1 cellular context compared by ENCODE assay signal in the genomic region with DNA sequence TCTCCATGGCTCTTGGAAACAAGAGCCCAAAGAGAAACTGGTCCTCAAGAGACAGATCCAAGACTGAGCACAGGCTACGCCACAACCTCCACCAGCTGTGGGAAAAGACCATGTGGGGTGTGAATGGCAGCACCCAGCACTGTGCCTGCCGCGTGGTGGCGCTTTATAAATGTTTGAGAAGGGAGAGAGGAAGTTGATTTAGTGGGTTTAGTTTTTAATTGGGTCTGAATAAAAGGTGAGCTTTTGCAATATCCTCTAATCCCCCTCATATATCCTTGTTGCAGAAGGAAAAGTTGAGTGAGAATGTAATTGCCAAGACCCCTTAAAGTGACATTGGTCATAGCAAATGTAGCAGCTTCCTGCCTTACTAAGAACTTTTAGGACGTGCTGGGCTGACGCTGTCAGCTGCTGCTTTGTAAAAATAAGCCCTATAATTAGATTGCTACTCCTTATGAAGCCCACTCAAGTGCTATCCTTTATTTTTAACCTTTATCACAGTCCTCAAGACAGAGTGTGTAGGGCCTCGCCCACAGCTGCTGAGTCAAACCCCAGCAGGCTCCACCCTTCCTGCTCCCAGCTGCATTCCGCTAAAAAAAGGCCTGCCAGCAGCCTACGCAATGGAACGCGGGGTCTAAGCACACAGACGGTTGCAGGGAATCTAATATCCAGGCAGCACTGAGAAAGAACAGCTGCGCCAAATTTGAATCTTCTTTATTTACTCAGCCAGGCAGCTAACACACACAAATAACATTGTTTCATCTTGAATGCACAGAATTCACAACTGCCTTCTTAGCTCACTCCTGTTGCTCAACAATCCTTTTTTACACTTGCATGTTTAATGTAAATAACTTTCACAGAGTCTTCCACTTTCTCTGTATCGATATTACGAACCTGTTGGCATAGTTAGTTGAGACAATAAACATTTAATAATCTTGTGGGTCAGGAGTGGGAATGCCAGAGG.
TF ChIP-seq lines count a peak whose summit lies in the region.

No MANE protein-coding gene starts in this region.

TF ChIP-seq in K562, 482 proteins besides CTCF, POLR2A, EP300 and RAD21 (continued from another document and continues in another):
- TF ChIP-seq, protein P1, sequence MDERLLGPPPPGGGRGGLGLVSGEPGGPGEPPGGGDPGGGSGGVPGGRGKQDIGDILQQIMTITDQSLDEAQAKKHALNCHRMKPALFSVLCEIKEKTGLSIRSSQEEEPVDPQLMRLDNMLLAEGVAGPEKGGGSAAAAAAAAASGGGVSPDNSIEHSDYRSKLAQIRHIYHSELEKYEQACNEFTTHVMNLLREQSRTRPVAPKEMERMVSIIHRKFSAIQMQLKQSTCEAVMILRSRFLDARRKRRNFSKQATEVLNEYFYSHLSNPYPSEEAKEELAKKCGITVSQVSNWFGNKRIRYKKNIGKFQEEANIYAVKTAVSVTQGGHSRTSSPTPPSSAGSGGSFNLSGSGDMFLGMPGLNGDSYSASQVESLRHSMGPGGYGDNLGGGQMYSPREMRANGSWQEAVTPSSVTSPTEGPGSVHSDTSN (CRISPR knock-in tag; IDR thresholded peaks at IDR 0.05; ENCODE audit: low read depth), result no peak
- TF ChIP-seq, protein P1 (tag; conservative IDR thresholded peaks at IDR 0.05; ENCODE audit: low read depth), result peak; percentile 68
- TF ChIP-seq MAFK (IDR thresholded peaks at IDR 0.05; ENCODE audit: low read length), result peak; percentile 59
- TF ChIP-seq, protein P2, sequence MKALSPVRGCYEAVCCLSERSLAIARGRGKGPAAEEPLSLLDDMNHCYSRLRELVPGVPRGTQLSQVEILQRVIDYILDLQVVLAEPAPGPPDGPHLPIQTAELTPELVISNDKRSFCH (CRISPR knock-in tag; IDR thresholded peaks at IDR 0.05), result no peak
- TF ChIP-seq, protein P2 (tag; IDR thresholded peaks at IDR 0.05), result peak; percentile 79; the same call in 1 of the 2 replicates
- no peak for TF ChIP-seq NELFE (IDR thresholded peaks at IDR 0.05; ENCODE audit: insufficient read depth, insufficient read length)
- TF ChIP-seq, protein P3, sequence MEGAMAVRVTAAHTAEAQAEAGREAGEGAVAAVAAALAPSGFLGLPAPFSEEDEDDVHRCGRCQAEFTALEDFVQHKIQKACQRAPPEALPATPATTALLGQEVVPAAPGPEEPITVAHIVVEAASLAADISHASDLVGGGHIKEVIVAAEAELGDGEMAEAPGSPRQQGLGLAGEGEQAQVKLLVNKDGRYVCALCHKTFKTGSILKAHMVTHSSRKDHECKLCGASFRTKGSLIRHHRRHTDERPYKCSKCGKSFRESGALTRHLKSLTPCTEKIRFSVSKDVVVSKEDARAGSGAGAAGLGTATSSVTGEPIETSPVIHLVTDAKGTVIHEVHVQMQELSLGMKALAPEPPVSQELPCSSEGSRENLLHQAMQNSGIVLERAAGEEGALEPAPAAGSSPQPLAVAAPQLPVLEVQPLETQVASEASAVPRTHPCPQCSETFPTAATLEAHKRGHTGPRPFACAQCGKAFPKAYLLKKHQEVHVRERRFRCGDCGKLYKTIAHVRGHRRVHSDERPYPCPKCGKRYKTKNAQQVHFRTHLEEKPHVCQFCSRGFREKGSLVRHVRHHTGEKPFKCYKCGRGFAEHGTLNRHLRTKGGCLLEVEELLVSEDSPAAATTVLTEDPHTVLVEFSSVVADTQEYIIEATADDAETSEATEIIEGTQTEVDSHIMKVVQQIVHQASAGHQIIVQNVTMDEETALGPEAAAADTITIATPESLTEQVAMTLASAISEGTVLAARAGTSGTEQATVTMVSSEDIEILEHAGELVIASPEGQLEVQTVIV (CRISPR knock-in tag; IDR thresholded peaks at IDR 0.05; ENCODE audit: borderline replicate concordance), result no peak
- no peak for TF ChIP-seq ZNF76 (CRISPR knock-in tag; IDR thresholded peaks at IDR 0.05; ENCODE audit: borderline replicate concordance)
- TF ChIP-seq NR1H2 (CRISPR knock-in tag; IDR thresholded peaks at IDR 0.05), result no peak
- TF ChIP-seq BDP1 (IDR thresholded peaks at IDR 0.05; ENCODE audit: insufficient read depth, insufficient read length), result no peak
- TF ChIP-seq, protein P4, sequence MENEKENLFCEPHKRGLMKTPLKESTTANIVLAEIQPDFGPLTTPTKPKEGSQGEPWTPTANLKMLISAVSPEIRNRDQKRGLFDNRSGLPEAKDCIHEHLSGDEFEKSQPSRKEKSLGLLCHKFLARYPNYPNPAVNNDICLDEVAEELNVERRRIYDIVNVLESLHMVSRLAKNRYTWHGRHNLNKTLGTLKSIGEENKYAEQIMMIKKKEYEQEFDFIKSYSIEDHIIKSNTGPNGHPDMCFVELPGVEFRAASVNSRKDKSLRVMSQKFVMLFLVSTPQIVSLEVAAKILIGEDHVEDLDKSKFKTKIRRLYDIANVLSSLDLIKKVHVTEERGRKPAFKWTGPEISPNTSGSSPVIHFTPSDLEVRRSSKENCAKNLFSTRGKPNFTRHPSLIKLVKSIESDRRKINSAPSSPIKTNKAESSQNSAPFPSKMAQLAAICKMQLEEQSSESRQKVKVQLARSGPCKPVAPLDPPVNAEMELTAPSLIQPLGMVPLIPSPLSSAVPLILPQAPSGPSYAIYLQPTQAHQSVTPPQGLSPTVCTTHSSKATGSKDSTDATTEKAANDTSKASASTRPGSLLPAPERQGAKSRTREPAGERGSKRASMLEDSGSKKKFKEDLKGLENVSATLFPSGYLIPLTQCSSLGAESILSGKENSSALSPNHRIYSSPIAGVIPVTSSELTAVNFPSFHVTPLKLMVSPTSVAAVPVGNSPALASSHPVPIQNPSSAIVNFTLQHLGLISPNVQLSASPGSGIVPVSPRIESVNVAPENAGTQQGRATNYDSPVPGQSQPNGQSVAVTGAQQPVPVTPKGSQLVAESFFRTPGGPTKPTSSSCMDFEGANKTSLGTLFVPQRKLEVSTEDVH (IDR thresholded peaks at IDR 0.05; ENCODE audit: low read depth, partially characterized antibody), result peak; percentile 49
- TF ChIP-seq MYNN (IDR thresholded peaks at IDR 0.05), result no peak
- no peak for TF ChIP-seq MYNN (CRISPR knock-in tag; IDR thresholded peaks at IDR 0.05)
- TF ChIP-seq CBX8 (IDR thresholded peaks at IDR 0.05; ENCODE audit: borderline replicate concordance, extremely low read depth, low read depth, low read length, poor library complexity, severe bottlenecking), result no peak
- no peak for TF ChIP-seq ZNF354B (CRISPR knock-in tag; IDR thresholded peaks at IDR 0.05)
- 0 out of 2 replicates have a peak, but pooled peaks have one; percentile 7 for TF ChIP-seq CHD2 (IDR thresholded peaks at IDR 0.05; ENCODE audit: low read depth, low read length)
- TF ChIP-seq CXXC5 (CRISPR knock-in tag; IDR thresholded peaks at IDR 0.05), result peak; percentile 63; the same call in 1 of the 2 replicates
- TF ChIP-seq NUFIP1 (IDR thresholded peaks at IDR 0.05; ENCODE audit: partially characterized antibody), result peak; percentile 62
- TF ChIP-seq FOSL1 (tag; conservative IDR thresholded peaks at IDR 0.05), result peak; percentile 77
- TF ChIP-seq SMARCB1 (IDR thresholded peaks at IDR 0.05; ENCODE audit: insufficient read length, low read depth), result no peak
- TF ChIP-seq SMARCE1 (IDR thresholded peaks at IDR 0.05), result peak; percentile 81
- no peak for TF ChIP-seq SRSF9 (IDR thresholded peaks at IDR 0.05; ENCODE audit: borderline replicate concordance, low read depth, low read length)
- no peak for TF ChIP-seq ZC3H8 (IDR thresholded peaks at IDR 0.05)
- no peak for TF ChIP-seq ZC3H4 (CRISPR knock-in tag; IDR thresholded peaks at IDR 0.05; ENCODE audit: borderline replicate concordance)
- TF ChIP-seq, protein P5, sequence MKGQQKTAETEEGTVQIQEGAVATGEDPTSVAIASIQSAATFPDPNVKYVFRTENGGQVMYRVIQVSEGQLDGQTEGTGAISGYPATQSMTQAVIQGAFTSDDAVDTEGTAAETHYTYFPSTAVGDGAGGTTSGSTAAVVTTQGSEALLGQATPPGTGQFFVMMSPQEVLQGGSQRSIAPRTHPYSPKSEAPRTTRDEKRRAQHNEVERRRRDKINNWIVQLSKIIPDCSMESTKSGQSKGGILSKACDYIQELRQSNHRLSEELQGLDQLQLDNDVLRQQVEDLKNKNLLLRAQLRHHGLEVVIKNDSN (CRISPR knock-in tag; IDR thresholded peaks at IDR 0.05), result peak; percentile 33
- TF ChIP-seq, protein P6, sequence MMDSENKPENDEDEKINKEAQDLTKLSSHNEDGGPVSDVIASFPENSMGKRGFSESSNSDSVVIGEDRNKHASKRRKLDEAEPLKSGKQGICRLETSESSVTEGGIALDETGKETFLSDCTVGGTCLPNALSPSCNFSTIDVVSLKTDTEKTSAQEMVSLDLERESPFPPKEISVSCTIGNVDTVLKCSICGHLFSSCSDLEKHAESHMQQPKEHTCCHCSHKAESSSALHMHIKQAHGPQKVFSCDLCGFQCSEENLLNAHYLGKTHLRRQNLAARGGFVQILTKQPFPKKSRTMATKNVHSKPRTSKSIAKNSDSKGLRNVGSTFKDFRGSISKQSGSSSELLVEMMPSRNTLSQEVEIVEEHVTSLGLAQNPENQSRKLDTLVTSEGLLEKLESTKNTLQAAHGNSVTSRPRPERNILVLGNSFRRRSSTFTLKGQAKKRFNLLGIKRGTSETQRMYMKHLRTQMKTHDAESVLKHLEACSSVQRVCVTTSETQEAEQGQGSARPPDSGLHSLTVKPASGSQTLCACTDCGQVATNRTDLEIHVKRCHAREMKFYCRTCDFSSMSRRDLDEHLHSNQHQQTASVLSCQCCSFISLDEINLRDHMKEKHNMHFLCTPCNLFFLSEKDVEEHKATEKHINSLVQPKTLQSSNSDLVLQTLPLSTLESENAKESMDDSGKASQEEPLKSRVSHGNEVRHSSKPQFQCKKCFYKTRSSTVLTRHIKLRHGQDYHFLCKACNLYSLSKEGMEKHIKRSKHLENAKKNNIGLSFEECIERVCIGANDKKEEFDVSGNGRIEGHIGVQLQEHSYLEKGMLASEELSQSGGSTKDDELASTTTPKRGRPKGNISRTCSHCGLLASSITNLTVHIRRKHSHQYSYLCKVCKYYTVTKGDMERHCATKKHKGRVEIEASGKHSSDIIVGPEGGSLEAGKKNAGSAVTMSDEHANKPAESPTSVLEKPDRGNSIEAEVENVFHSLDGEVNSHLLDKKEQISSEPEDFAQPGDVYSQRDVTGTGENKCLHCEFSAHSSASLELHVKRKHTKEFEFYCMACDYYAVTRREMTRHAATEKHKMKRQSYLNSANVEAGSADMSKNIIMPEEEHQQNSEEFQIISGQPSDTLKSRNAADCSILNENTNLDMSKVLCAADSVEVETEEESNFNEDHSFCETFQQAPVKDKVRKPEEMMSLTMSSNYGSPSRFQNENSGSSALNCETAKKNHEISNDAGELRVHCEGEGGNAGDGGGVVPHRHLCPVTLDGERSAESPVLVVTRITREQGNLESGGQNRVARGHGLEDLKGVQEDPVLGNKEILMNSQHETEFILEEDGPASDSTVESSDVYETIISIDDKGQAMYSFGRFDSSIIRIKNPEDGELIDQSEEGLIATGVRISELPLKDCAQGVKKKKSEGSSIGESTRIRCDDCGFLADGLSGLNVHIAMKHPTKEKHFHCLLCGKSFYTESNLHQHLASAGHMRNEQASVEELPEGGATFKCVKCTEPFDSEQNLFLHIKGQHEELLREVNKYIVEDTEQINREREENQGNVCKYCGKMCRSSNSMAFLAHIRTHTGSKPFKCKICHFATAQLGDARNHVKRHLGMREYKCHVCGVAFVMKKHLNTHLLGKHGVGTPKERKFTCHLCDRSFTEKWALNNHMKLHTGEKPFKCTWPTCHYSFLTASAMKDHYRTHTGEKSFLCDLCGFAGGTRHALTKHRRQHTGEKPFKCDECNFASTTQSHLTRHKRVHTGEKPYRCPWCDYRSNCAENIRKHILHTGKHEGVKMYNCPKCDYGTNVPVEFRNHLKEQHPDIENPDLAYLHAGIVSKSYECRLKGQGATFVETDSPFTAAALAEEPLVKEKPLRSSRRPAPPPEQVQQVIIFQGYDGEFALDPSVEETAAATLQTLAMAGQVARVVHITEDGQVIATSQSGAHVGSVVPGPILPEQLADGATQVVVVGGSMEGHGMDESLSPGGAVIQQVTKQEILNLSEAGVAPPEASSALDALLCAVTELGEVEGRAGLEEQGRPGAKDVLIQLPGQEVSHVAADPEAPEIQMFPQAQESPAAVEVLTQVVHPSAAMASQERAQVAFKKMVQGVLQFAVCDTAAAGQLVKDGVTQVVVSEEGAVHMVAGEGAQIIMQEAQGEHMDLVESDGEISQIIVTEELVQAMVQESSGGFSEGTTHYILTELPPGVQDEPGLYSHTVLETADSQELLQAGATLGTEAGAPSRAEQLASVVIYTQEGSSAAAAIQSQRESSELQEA (IDR thresholded peaks at IDR 0.05; ENCODE audit: low read depth), result no peak
- TF ChIP-seq CBFA2T3 (IDR thresholded peaks at IDR 0.05), result peak; percentile 87
- no peak for TF ChIP-seq ELF2 (CRISPR knock-in tag; IDR thresholded peaks at IDR 0.05)
- TF ChIP-seq ZNF217 (CRISPR knock-in tag; IDR thresholded peaks at IDR 0.05), result no peak
- TF ChIP-seq KLF16 (IDR thresholded peaks at IDR 0.05), result peak; percentile 73; the same call in 1 of the 2 replicates
- peak; percentile 29; the same call in 1 of the 2 replicates for TF ChIP-seq MTA2 (IDR thresholded peaks at IDR 0.05; ENCODE audit: low read depth)
- peak in 1 of 2 experiments; percentile 50; a peak in 1 of 4 replicates for TF ChIP-seq TRIM24 (IDR thresholded peaks at IDR 0.05)
- no peak for TF ChIP-seq POLR2B (IDR thresholded peaks at IDR 0.05; ENCODE audit: low read depth, partially characterized antibody)
- TF ChIP-seq, protein P7, sequence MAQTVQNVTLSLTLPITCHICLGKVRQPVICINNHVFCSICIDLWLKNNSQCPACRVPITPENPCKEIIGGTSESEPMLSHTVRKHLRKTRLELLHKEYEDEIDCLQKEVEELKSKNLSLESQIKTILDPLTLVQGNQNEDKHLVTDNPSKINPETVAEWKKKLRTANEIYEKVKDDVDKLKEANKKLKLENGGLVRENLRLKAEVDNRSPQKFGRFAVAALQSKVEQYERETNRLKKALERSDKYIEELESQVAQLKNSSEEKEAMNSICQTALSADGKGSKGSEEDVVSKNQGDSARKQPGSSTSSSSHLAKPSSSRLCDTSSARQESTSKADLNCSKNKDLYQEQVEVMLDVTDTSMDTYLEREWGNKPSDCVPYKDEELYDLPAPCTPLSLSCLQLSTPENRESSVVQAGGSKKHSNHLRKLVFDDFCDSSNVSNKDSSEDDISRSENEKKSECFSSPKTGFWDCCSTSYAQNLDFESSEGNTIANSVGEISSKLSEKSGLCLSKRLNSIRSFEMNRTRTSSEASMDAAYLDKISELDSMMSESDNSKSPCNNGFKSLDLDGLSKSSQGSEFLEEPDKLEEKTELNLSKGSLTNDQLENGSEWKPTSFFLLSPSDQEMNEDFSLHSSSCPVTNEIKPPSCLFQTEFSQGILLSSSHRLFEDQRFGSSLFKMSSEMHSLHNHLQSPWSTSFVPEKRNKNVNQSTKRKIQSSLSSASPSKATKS (CRISPR knock-in tag; IDR thresholded peaks at IDR 0.05), result no peak
